9 cellular contexts compared by ENCODE assay signal in the genomic region with DNA sequence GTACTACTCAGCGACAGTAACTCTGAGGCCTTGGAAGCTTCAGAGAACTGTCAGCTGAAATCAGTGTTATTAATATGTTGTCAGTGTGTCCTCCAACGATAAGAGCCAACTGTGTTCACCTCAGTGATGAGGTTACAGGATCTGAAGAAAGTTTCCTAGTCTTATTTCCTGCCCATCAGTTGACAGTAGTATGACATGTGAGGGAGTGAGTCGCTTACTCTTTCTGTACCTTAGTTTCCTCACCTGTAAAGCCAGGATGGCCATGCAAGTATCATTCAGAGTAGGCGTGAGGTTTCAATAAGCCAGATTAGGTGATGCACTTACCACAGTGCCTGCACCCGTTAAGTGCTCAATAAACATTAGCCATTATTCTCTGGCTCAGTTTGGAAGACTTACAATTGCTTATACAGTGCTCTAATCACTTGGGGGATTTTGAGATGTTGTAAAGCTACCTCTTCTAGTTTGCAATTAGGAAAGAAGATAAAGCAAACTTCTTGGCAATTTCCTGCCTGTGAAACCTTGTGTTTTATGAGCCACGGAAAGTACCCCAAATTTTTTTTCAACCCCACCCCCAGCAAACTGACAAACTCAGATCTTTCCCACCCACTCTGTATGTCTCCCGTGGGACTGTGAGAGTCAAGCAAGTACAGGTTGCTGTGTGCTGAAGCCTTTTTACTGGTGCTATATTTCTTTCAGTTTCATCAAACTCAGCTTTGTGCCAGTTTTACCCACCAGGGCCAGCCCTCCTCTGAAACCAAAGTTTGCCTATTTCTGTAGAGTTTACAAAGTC.
DNase-seq lines count a peak whose midpoint lies in the region; ATAC-seq and TF ChIP-seq lines count a peak whose summit lies in the region.
"Had no signal": no experiment of that assay in that cellular context is flagged by ENCODE, and none has a peak within 500 bp of the region (broad histone marks: within the 10 kb centered on the region; RNA-seq: fewer than 3 reads in every experiment).

No MANE protein-coding gene starts in this region.

- no peaks in the 10 kb centered on the region for H3K9me3 ChIP-seq in left ventricle myocardium inferior (replicated peaks)

- intact Hi-C loops in left ventricle myocardium inferior (cut with micrococcal nuclease) = loop anchor here (2.0 kb wide), 1 partner anchor 249 kb away; no protein-coding TSS in a partner anchor

- peak overlapping the region; percentile 40 for H3K27ac ChIP-seq in left ventricle myocardium inferior (replicated peaks)

- TF ChIP-seq CTCF in left ventricle myocardium inferior (IDR thresholded peaks at IDR 0.05; ENCODE audit: borderline replicate concordance) = no peak

- no peak overlapping the region for H3K4me3 ChIP-seq in left ventricle myocardium inferior

- peaks cover 37% of the 10 kb centered on the region for H3K4me1 ChIP-seq in left ventricle myocardium inferior

- DNase-seq in left ventricle myocardium inferior (no peak), NCI-H446 (lab: John Stamatoyannopoulos, UW) (no peak), SHP77 treated with DMSO at 0.1 percent for 48 hours (lab: John Stamatoyannopoulos, UW) (no peak), T-helper 9 cell (no peak)
- DNase-seq: effector CD4-positive, alpha-beta T cell had no signal

- no peaks in the 10 kb centered on the region for H3K27me3 ChIP-seq in left ventricle myocardium inferior (ENCODE audit: low read depth)

- ATAC-seq in GM18868 (IDR thresholded peaks at IDR 0.05; ENCODE audit: unreplicated experiment) (peak; percentile 85), GM21529 (IDR thresholded peaks at IDR 0.05; ENCODE audit: unreplicated experiment) (peak; percentile 78), HG03521 (IDR thresholded peaks at IDR 0.05; ENCODE audit: unreplicated experiment) (peak; percentile 67), SK-N-SH treated with all-trans-retinoic acid at 6 μM for 48 hours (no peak)

- no peaks in the 10 kb centered on the region for H3K36me3 ChIP-seq in left ventricle myocardium inferior

TF ChIP-seq in SK-N-SH treated with all-trans-retinoic acid at 6 μM for 48 hours, 23 proteins besides CTCF, POLR2A, EP300 and RAD21:
- TF ChIP-seq, protein P1, sequence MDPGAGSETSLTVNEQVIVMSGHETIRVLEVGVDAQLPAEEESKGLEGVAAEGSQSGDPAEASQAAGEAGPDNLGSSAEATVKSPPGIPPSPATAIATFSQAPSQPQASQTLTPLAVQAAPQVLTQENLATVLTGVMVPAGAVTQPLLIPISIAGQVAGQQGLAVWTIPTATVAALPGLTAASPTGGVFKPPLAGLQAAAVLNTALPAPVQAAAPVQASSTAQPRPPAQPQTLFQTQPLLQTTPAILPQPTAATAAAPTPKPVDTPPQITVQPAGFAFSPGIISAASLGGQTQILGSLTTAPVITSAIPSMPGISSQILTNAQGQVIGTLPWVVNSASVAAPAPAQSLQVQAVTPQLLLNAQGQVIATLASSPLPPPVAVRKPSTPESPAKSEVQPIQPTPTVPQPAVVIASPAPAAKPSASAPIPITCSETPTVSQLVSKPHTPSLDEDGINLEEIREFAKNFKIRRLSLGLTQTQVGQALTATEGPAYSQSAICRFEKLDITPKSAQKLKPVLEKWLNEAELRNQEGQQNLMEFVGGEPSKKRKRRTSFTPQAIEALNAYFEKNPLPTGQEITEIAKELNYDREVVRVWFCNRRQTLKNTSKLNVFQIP (CRISPR knock-in tag; IDR thresholded peaks at IDR 0.05; ENCODE audit: borderline replicate concordance, low read depth) = no peak
- TF ChIP-seq CSDC2 (CRISPR knock-in tag; IDR thresholded peaks at IDR 0.05) (no peak), RARB (CRISPR knock-in tag; IDR thresholded peaks at IDR 0.05) (no peak), OSR1 (CRISPR knock-in tag; IDR thresholded peaks at IDR 0.05) (no peak), ZNF8 (CRISPR knock-in tag; IDR thresholded peaks at IDR 0.05) (no peak), TCF4 (CRISPR knock-in tag; IDR thresholded peaks at IDR 0.05; ENCODE audit: borderline replicate concordance) (no peak)
